1 cellular context compared by ENCODE assay signal in genomic region chr3:48661501-48662139, GRCh38.
TF ChIP-seq lines count a peak whose summit lies in the region.

No MANE protein-coding gene starts in this region.

TF ChIP-seq in K562, 482 proteins besides CTCF, POLR2A, EP300 and RAD21 (continued from another document and continues in another):
- TF ChIP-seq HMGXB4 (CRISPR knock-in tag; IDR thresholded peaks at IDR 0.05) (peak; percentile 99), HES1 (IDR thresholded peaks at IDR 0.05; ENCODE audit: low read depth) (no peak), ZNF232 (CRISPR knock-in tag; IDR thresholded peaks at IDR 0.05) (peak; percentile 99), MYBL2 (IDR thresholded peaks at IDR 0.05; ENCODE audit: low read depth) (no peak), MYBL2 (CRISPR knock-in tag; IDR thresholded peaks at IDR 0.05; ENCODE audit: borderline replicate concordance) (no peak), NFXL1 (CRISPR knock-in tag; IDR thresholded peaks at IDR 0.05) (no peak), XRCC3 (IDR thresholded peaks at IDR 0.05) (no peak), MYC (IDR thresholded peaks at IDR 0.05; ENCODE audit: low read depth, low read length) (peak; percentile 41; the same call in 1 of the 2 replicates), MYC (CRISPR knock-in tag; IDR thresholded peaks at IDR 0.05; ENCODE audit: borderline replicate concordance, low read depth) (no peak), ZBTB2 (IDR thresholded peaks at IDR 0.05) (peak; percentile 75), ZNF277 (CRISPR knock-in tag; IDR thresholded peaks at IDR 0.05; ENCODE audit: borderline replicate concordance) (no peak), CBX1 (IDR thresholded peaks at IDR 0.05; ENCODE audit: low read depth) (no peak), HNRNPLL (IDR thresholded peaks at IDR 0.05; ENCODE audit: low read depth, low read length, poor library complexity, severe bottlenecking) (peak; percentile 32), KDM5B (IDR thresholded peaks at IDR 0.05; ENCODE audit: insufficient replicate concordance, low read depth, low read length) (no peak), FOXA3 (CRISPR knock-in tag; conservative IDR thresholded peaks at IDR 0.05 in 1 of 2, IDR thresholded peaks at IDR 0.05 in 1 of 2) (peak in 1 of 2 experiments; percentile 90; a peak in 2 of 4 replicates), MXD1 (CRISPR knock-in tag; IDR thresholded peaks at IDR 0.05; ENCODE audit: borderline replicate concordance, poor library complexity, severe bottlenecking) (peak; percentile 53), MYNN (IDR thresholded peaks at IDR 0.05) (no peak), MYNN (CRISPR knock-in tag; IDR thresholded peaks at IDR 0.05) (peak; percentile 95), HNRNPK (IDR thresholded peaks at IDR 0.05; ENCODE audit: low read depth, low read length, poor library complexity, severe bottlenecking) (no peak), ZNF583 (CRISPR knock-in tag; IDR thresholded peaks at IDR 0.05) (peak; percentile 79; the same call in 1 of the 2 replicates), TGIF2 (CRISPR knock-in tag; IDR thresholded peaks at IDR 0.05) (peak; percentile 99), GABPB2 (CRISPR knock-in tag; conservative IDR thresholded peaks at IDR 0.05) (no peak), ZNF561 (CRISPR knock-in tag; conservative IDR thresholded peaks at IDR 0.05) (no peak), JUN (IDR thresholded peaks at IDR 0.05; ENCODE audit: borderline replicate concordance, low read depth, low read length) (no peak), JUN (CRISPR knock-in tag; IDR thresholded peaks at IDR 0.05; ENCODE audit: borderline replicate concordance) (peak; percentile 96), HBP1 (CRISPR knock-in tag; IDR thresholded peaks at IDR 0.05) (no peak), POLR2H (tag; IDR thresholded peaks at IDR 0.05; ENCODE audit: low read depth) (no peak), ATF4 (CRISPR knock-in tag; IDR thresholded peaks at IDR 0.05) (no peak), MIER1 (IDR thresholded peaks at IDR 0.05; ENCODE audit: low read depth) (peak; percentile 99), IFI16 (CRISPR knock-in tag; IDR thresholded peaks at IDR 0.05) (no peak), BACH1 (tag; IDR thresholded peaks at IDR 0.05) (peak; percentile 69; the same call in 1 of the 2 replicates), E2F8 (IDR thresholded peaks at IDR 0.05; ENCODE audit: low read depth, partially characterized antibody) (peak; percentile 64), C11orf30 (IDR thresholded peaks at IDR 0.05; ENCODE audit: low read depth) (no peak), KLF16 (IDR thresholded peaks at IDR 0.05) (no peak), KAT8 (IDR thresholded peaks at IDR 0.05; ENCODE audit: low read depth) (no peak), NUFIP1 (IDR thresholded peaks at IDR 0.05; ENCODE audit: partially characterized antibody) (no peak), ZMIZ1 (IDR thresholded peaks at IDR 0.05; ENCODE audit: low read depth in 2 of 2, low read length in 2 of 2) (no peak), PCBP1 (IDR thresholded peaks at IDR 0.05; ENCODE audit: low read depth, low read length, poor library complexity, severe bottlenecking) (no peak), REST (CRISPR knock-in tag; IDR thresholded peaks at IDR 0.05; ENCODE audit: low read depth) (peak; percentile 100), RAD51 (IDR thresholded peaks at IDR 0.05; ENCODE audit: borderline replicate concordance, low read depth) (no peak), ZSCAN29 (IDR thresholded peaks at IDR 0.05) (no peak), RNF219 (CRISPR knock-in tag; IDR thresholded peaks at IDR 0.05) (no peak), RBM25 (IDR thresholded peaks at IDR 0.05; ENCODE audit: low read depth, low read length, severe bottlenecking) (no peak)
